ENCODE assay signal across 21 cellular contexts in the genomic region with DNA sequence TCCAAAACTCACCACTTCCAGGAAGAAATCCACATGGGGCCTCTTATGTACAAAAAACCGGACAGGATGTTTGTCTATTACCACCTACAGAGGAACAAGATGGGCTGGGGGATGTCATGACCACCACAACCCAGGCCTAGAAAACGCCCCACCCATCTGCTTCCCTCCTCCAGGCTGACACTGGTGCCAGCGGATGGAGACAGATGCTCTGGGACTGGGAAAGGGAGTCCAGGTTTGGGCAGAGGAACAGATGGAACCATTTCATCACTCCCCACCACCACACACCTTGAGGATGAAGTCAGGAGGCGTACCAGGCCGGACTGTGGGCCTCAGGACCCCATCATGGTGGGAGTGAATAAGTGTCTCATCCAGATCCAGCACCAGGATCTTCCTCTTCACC. TPM values are rescaled to one million over a fixed set of nuclear protein-coding genes. Genes with fewer than 3 reads are reported as not detected.
A peak's percentile ranks its signal among the peaks of the same experiment; 100 is the strongest.
DNase-seq lines count a peak whose midpoint lies in the region; ATAC-seq and TF ChIP-seq lines count a peak whose summit lies in the region.
"Had no signal": no experiment of that assay in that cellular context is flagged by ENCODE, and none has a peak within 500 bp of the region (broad histone marks: within the 10 kb centered on the region; RNA-seq: fewer than 3 reads in every experiment).

No MANE protein-coding gene starts in this region.

- no peak overlapping the region for H3K4me3 Mint-ChIP-seq in activated naive CD4-positive, alpha-beta T cell treated with anti-CD3 and anti-CD28 coated beads for 36 hours
- no peak overlapping the region for H3K4me3 Mint-ChIP-seq in activated B cell treated with CpG ODN at 0.5 μM for 24 hours
- H3K4me3 Mint-ChIP-seq in stimulated activated naive B cell treated with anti-CD40 and anti-IgM and Interleukin-4, amounts not matched to agents 10 μg/mL and 1 μg/mL and 100 μg/mL, for 72 hours = no peak overlapping the region
- H3K4me3 Mint-ChIP-seq: T-cell had no signal

- 96 to 100% methylated on average over 3 to 4 of the region's 5 CpGs for WGBS in esophagus squamous epithelium, 2 donors

- CTCF ChIA-PET in activated naive CD4-positive, alpha-beta T cell treated with anti-CD3 and anti-CD28 coated beads for 36 hours (lab: Charles Lee) = interaction anchor here (1.5 kb wide), 1 partner anchor 26 kb away, joined by 3 read pairs; no protein-coding TSS in a partner anchor
- CTCF ChIA-PET in activated B cell treated with CpG ODN at 0.5 μM for 24 hours (lab: Charles Lee) = no interaction called here

- POLR2A ChIA-PET in activated B cell treated with CpG ODN at 0.5 μM for 24 hours (lab: Charles Lee) = no interaction called here

- ATAC-seq in activated B cell treated with CpG ODN at 0.5 μM for 24 hours (ENCODE audit: low read depth) (no peak), GM21717 (IDR thresholded peaks at IDR 0.05; ENCODE audit: unreplicated experiment) (no peak)
- ATAC-seq in stimulated activated naive B cell treated with anti-CD40 and anti-IgM and Interleukin-4, amounts not matched to agents 10 μg/mL and 1 μg/mL and 100 μg/mL, for 72 hours (replicated peaks) = no peak
- ATAC-seq: T-cell had no signal

- H3K27me3 Mint-ChIP-seq in activated naive CD4-positive, alpha-beta T cell treated with anti-CD3 and anti-CD28 coated beads for 36 hours (ENCODE audit: low read depth) = no peaks in the 10 kb centered on the region
- H3K27me3 Mint-ChIP-seq in activated B cell treated with CpG ODN at 0.5 μM for 24 hours = no peaks in the 10 kb centered on the region
- no peaks in the 10 kb centered on the region for H3K27me3 Mint-ChIP-seq in stimulated activated naive B cell treated with anti-CD40 and anti-IgM and Interleukin-4, amounts not matched to agents 10 μg/mL and 1 μg/mL and 100 μg/mL, for 72 hours
- H3K27me3 Mint-ChIP-seq: IgD-negative memory B cell had no signal

- peaks cover 25 to 41% (median 31%) of the 10 kb centered on the region in 3 donors for H3K36me3 ChIP-seq in esophagus squamous epithelium

- H3K4me3 ChIP-seq in esophagus squamous epithelium = no peak overlapping the region
- H3K4me3 ChIP-seq: upper lobe of left lung had no signal

- H3K36me3 Mint-ChIP-seq in activated naive CD4-positive, alpha-beta T cell treated with anti-CD3 and anti-CD28 coated beads for 36 hours (ENCODE audit: low read depth) = peaks cover 29% of the 10 kb centered on the region
- H3K36me3 Mint-ChIP-seq in activated B cell treated with CpG ODN at 0.5 μM for 24 hours (ENCODE audit: low read depth) = peaks cover 51% of the 10 kb centered on the region
- H3K36me3 Mint-ChIP-seq in stimulated activated naive B cell treated with anti-CD40 and anti-IgM and Interleukin-4, amounts not matched to agents 10 μg/mL and 1 μg/mL and 100 μg/mL, for 72 hours = peaks cover 41 to 42% of the 10 kb centered on the region in 2 donors
- H3K36me3 Mint-ChIP-seq: IgD-negative memory B cell had no signal

- no peak for TF ChIP-seq POLR2A in esophagus squamous epithelium (IDR thresholded peaks at IDR 0.05)

- H3K27ac Mint-ChIP-seq in activated naive CD4-positive, alpha-beta T cell treated with anti-CD3 and anti-CD28 coated beads for 36 hours = peak overlapping the region; percentile 14
- H3K27ac Mint-ChIP-seq in activated B cell treated with CpG ODN at 0.5 μM for 24 hours = peak overlapping the region; percentile 4
- peak overlapping the region; percentile 49 for H3K27ac Mint-ChIP-seq in stimulated activated naive B cell treated with anti-CD40 and anti-IgM and Interleukin-4, amounts not matched to agents 10 μg/mL and 1 μg/mL and 100 μg/mL, for 72 hours

- H3K4me1 ChIP-seq in esophagus squamous epithelium = peaks cover 18 to 55% (median 36%) of the 10 kb centered on the region in 3 donors

- intact Hi-C loops in activated naive CD4-positive, alpha-beta T cell treated with anti-CD3 and anti-CD28 coated beads for 36 hours (cut with micrococcal nuclease) = no loop called here
- intact Hi-C loops in activated B cell treated with CpG ODN at 0.5 μM for 24 hours (cut with micrococcal nuclease) (no loop called here), esophagus squamous epithelium (cut with DNase I) (no loop called here)

- no peaks in the 10 kb centered on the region for H3K9me3 Mint-ChIP-seq in activated naive CD4-positive, alpha-beta T cell treated with anti-CD3 and anti-CD28 coated beads for 36 hours
- H3K9me3 Mint-ChIP-seq in activated B cell treated with CpG ODN at 0.5 μM for 24 hours = no peaks in the 10 kb centered on the region
- no peaks in the 10 kb centered on the region for H3K9me3 Mint-ChIP-seq in stimulated activated naive B cell treated with anti-CD40 and anti-IgM and Interleukin-4, amounts not matched to agents 10 μg/mL and 1 μg/mL and 100 μg/mL, for 72 hours
- H3K9me3 Mint-ChIP-seq: IgD-negative memory B cell, T-cell had no signal

- no peaks in the 10 kb centered on the region for H3K9me3 ChIP-seq in esophagus squamous epithelium
- H3K9me3 ChIP-seq: upper lobe of left lung had no signal

- peak overlapping the region in 3 of 4 donors; percentile 18 to 25 (median 22) for H3K27ac ChIP-seq in esophagus squamous epithelium
- H3K27ac ChIP-seq: upper lobe of left lung had no signal

- H3K27me3 ChIP-seq in esophagus squamous epithelium = no peaks in the 10 kb centered on the region
- H3K27me3 ChIP-seq: upper lobe of left lung had no signal

- DNase-seq in activated naive CD4-positive, alpha-beta T cell treated with anti-CD3 and anti-CD28 coated beads for 36 hours = no peak
- no peak for DNase-seq in activated naive CD4-positive, alpha-beta T cell treated with Interleukin-2 at 50 U/mL for 16 hours
- DNase-seq in activated B cell treated with CpG ODN at 0.5 μM for 24 hours = no peak
- DNase-seq in esophagus squamous epithelium (lab: John Stamatoyannopoulos, UW) = no peak
- no peak for DNase-seq in stimulated activated naive B cell treated with anti-CD40 and anti-IgM and Interleukin-4, amounts not matched to agents 10 μg/mL and 1 μg/mL and 100 μg/mL, for 72 hours
- DNase-seq in hepatic stellate cell (ENCODE audit: low spot score) = no peak
- DNase-seq in cerebellar nuclear complex (lab: John Stamatoyannopoulos, UW) = no peak
- DNase-seq: activated naive CD4-positive, alpha-beta T cell treated with anti-CD3 and anti-CD28 coated beads, Interleukin-2, amount 50 U/mL, for 16 hours; GOT3; kidney glomerular epithelial cell; NCI-H1105 treated with DMSO at 0.1 percent for 48 hours; NCI-H2029 treated with DMSO at 0.1 percent for 48 hours; NCI-H226; OCI-M1; SHP77 treated with DMSO at 0.1 percent for 48 hours; stimulated activated CD4-positive, alpha-beta T cell treated with anti-CD3 and anti-CD28 coated beads, Interleukin-12 subunit alpha, Interleukin-12 subunit beta, amount 100 ng/mL, for 4 hours; stimulated activated CD4-positive, alpha-beta T cell treated with anti-CD3 and anti-CD28 coated beads, Interleukin-4, amount 100 ng/mL, for 4 hours; T-cell; upper lobe of left lung had no signal

- H3K4me1 Mint-ChIP-seq in activated naive CD4-positive, alpha-beta T cell treated with anti-CD3 and anti-CD28 coated beads for 36 hours (ENCODE audit: low read depth) = peaks cover 35% of the 10 kb centered on the region
- H3K4me1 Mint-ChIP-seq in activated B cell treated with CpG ODN at 0.5 μM for 24 hours = peaks cover 42% of the 10 kb centered on the region
- H3K4me1 Mint-ChIP-seq in stimulated activated naive B cell treated with anti-CD40 and anti-IgM and Interleukin-4, amounts not matched to agents 10 μg/mL and 1 μg/mL and 100 μg/mL, for 72 hours = peaks cover 28 to 59% of the 10 kb centered on the region in 2 donors

- TF ChIP-seq CTCF in activated B cell treated with CpG ODN at 0.5 μM for 24 hours (IDR thresholded peaks at IDR 0.05) (no peak), esophagus squamous epithelium (IDR thresholded peaks at IDR 0.05) (no peak)

RNA-seq across cellular contexts. Expression of a gene that starts 4.5 kb away (rescaled TPM):
- 100 to 1,000 TPM; 137 to 152 TPM for total RNA-seq in activated naive CD4-positive, alpha-beta T cell treated with anti-CD3 and anti-CD28 coated beads for 36 hours
- total RNA-seq in activated B cell treated with CpG ODN at 0.5 μM for 24 hours (291 and 325 TPM in 2 replicates), esophagus squamous epithelium (100 to 1,000 TPM; 172 to 384 (median 197) TPM)

RNA-seq across cellular contexts. Expression of a gene that starts 4.8 kb away (rescaled TPM):
- total RNA-seq in activated naive CD4-positive, alpha-beta T cell treated with anti-CD3 and anti-CD28 coated beads for 36 hours = 100 to 1,000 TPM; 147 to 152 TPM
- total RNA-seq in activated B cell treated with CpG ODN at 0.5 μM for 24 hours (165 and 168 TPM in 2 replicates), esophagus squamous epithelium (10 to 100 TPM; 42.0 to 52.1 (median 47.8) TPM)

RNA-seq across cellular contexts. Expression of a gene that starts 5.2 kb away (rescaled TPM):
- 10 to 100 TPM; 52.4 to 53.5 TPM for total RNA-seq in activated naive CD4-positive, alpha-beta T cell treated with anti-CD3 and anti-CD28 coated beads for 36 hours
- total RNA-seq in activated B cell treated with CpG ODN at 0.5 μM for 24 hours = 49.2 and 53.6 TPM in 2 replicates
- total RNA-seq in esophagus squamous epithelium = 10 to 100 TPM; 14.9 to 21.8 (median 16.6) TPM

RNA-seq across cellular contexts. Expression of a gene that starts 7.5 kb away (rescaled TPM):
- total RNA-seq in activated naive CD4-positive, alpha-beta T cell treated with anti-CD3 and anti-CD28 coated beads for 36 hours = 10 to 100 TPM in 1 of 2 experiments, 1 to 10 TPM in 1; 8.4 to 10.0 TPM
- total RNA-seq in activated B cell treated with CpG ODN at 0.5 μM for 24 hours = 45.5 and 46.6 TPM in 2 replicates
- 10 to 100 TPM; 24.7 to 30.6 (median 27.0) TPM for total RNA-seq in esophagus squamous epithelium

RNA-seq across cellular contexts. Expression of a gene that starts 12.5 kb away (rescaled TPM):
- total RNA-seq in activated naive CD4-positive, alpha-beta T cell treated with anti-CD3 and anti-CD28 coated beads for 36 hours = 10 to 100 TPM; 26.7 to 29.4 TPM
- 56.1 and 64.6 TPM in 2 replicates for total RNA-seq in activated B cell treated with CpG ODN at 0.5 μM for 24 hours
- total RNA-seq in esophagus squamous epithelium = 10 to 100 TPM; 21.4 to 58.0 (median 37.3) TPM
